1 cellular context compared by ENCODE assay signal in genomic region chrX:124342174-124342867, GRCh38.
TF ChIP-seq lines count a peak whose summit lies in the region.

No MANE protein-coding gene starts in this region.

TF ChIP-seq in WTC11, 78 proteins besides CTCF, POLR2A, EP300 and RAD21 (continued from another document):
- TF ChIP-seq ZSCAN18 (CRISPR knock-in tag; IDR thresholded peaks at IDR 0.05) (no peak), MLX (CRISPR knock-in tag; IDR thresholded peaks at IDR 0.05) (no peak), ZNF232 (CRISPR knock-in tag; IDR thresholded peaks at IDR 0.05) (no peak), ATF1 (CRISPR knock-in tag; IDR thresholded peaks at IDR 0.05) (no peak), PRRX2 (CRISPR knock-in tag; IDR thresholded peaks at IDR 0.05) (no peak), ERG (CRISPR knock-in tag; IDR thresholded peaks at IDR 0.05) (no peak), ZNF512 (CRISPR knock-in tag; IDR thresholded peaks at IDR 0.05; ENCODE audit: borderline replicate concordance) (no peak), ZMAT4 (CRISPR knock-in tag; IDR thresholded peaks at IDR 0.05) (no peak), SMAD3 (CRISPR knock-in tag; IDR thresholded peaks at IDR 0.05; ENCODE audit: borderline replicate concordance) (no peak)
TF ChIP-seq in WTC11: peak in this region for 0.
